Comparison of ENCODE assay signal across 1 cellular context in the genomic region with DNA sequence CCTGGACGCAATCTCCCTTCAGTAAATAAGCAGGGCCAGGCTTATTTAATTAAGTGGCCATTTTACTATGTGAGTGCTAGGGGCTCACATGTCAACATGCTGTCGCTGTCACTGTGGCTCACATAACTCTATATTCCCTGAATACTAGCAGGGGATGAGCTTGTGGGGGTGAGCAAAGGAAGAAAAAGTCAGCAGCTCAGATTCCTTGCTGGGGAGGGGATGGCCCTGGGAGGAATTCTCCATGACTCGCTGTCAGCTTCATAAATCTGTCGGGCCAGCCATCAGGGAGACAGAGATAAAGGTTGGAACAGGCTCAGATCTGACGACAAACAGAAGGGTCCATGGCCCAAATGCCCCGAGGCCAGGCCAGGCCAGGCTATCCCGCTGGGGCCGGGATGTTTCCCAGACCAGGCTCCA.
TF ChIP-seq lines count a peak whose summit lies in the region.

No MANE protein-coding gene starts in this region.

TF ChIP-seq in A549, 52 proteins besides CTCF, POLR2A, EP300 and RAD21:
- TF ChIP-seq ZFP36 (IDR thresholded peaks at IDR 0.05; ENCODE audit: borderline replicate concordance, partially characterized antibody): no peak
- TF ChIP-seq EHMT2 (IDR thresholded peaks at IDR 0.05; ENCODE audit: low read depth): no peak
- TF ChIP-seq HES2 (IDR thresholded peaks at IDR 0.05): no peak
- no peak for TF ChIP-seq FOSB (CRISPR knock-in tag; IDR thresholded peaks at IDR 0.05)
- no peak for TF ChIP-seq MYC (IDR thresholded peaks at IDR 0.05; ENCODE audit: borderline replicate concordance, low read length)
- no peak for TF ChIP-seq KDM1A (IDR thresholded peaks at IDR 0.05; ENCODE audit: low read depth)
- TF ChIP-seq KDM5A (IDR thresholded peaks at IDR 0.05): no peak
- no peak for TF ChIP-seq HDAC2 (IDR thresholded peaks at IDR 0.05)
- TF ChIP-seq FOSL2 (IDR thresholded peaks at IDR 0.05): no peak
- TF ChIP-seq FOSL2 (CRISPR knock-in tag; IDR thresholded peaks at IDR 0.05): no peak
- TF ChIP-seq PHF8 (IDR thresholded peaks at IDR 0.05; ENCODE audit: borderline replicate concordance, low read depth): no peak
- TF ChIP-seq BHLHE40 (IDR thresholded peaks at IDR 0.05; ENCODE audit: low read depth, low read length): no peak
- no peak for TF ChIP-seq NFE2L2 (conservative IDR thresholded peaks at IDR 0.05; ENCODE audit: low read length)
- TF ChIP-seq ZC3H11A (IDR thresholded peaks at IDR 0.05): no peak
- TF ChIP-seq HEYL (CRISPR knock-in tag; IDR thresholded peaks at IDR 0.05): no peak
